In the genomic region with DNA sequence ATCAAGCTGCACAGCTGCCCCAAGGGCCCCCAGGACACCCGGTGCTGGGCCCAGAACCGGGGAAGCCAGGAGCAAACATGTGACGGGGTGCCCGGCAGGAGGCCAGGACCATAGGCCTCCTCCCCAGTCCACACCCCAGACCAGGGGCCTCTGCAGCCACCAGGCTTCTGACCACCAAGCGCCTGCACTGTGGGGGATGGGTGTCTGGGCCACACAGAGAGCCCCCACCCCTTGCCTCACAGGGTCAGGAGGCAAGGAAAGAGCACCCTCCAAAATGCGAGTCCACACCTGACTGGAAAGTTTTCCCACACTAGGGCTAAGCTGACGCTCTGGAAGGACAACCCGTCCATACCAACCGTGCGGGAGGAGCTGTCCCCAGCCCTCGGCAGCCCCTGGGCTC, we compare ENCODE assay signal across 16 cellular contexts.
"Had no signal": no experiment of that assay in that cellular context is flagged by ENCODE, and none has a peak within 500 bp of the region (broad histone marks: within the 10 kb centered on the region; RNA-seq: fewer than 3 reads in every experiment).

No MANE protein-coding gene starts in this region.

- H3K36me3 Mint-ChIP-seq: stimulated activated memory B cell treated with anti-CD40 and anti-IgM and Interleukin-4, amounts not matched to agents 10 μg/mL and 1 μg/mL and 100 μg/mL, for 72 hours had no signal

- ATAC-seq: activated CD4-positive, alpha-beta T cell treated with anti-CD3 and anti-CD28 coated beads for 36 hours; stimulated activated memory B cell treated with anti-CD40 and anti-IgM and Interleukin-4, amounts not matched to agents 10 μg/mL and 1 μg/mL and 100 μg/mL, for 72 hours had no signal

- H3K4me3 Mint-ChIP-seq: activated CD4-positive, alpha-beta T cell treated with anti-CD3 and anti-CD28 coated beads for 36 hours; activated naive CD4-positive, alpha-beta T cell treated with anti-CD3 and anti-CD28 coated beads for 36 hours; nephron progenitor cell; stimulated activated memory B cell treated with anti-CD40 and anti-IgM and Interleukin-4, amounts not matched to agents 10 μg/mL and 1 μg/mL and 100 μg/mL, for 72 hours had no signal

- H3K4me3 ChIP-seq: right atrium auricular region, SK-N-MC had no signal

- H3K27ac ChIP-seq: right atrium auricular region, SK-N-MC, WERI-Rb-1 had no signal

- H3K27me3 ChIP-seq: right atrium auricular region had no signal

- H3K9me3 Mint-ChIP-seq: activated naive CD4-positive, alpha-beta T cell treated with anti-CD3 and anti-CD28 coated beads for 36 hours; stimulated activated memory B cell treated with anti-CD40 and anti-IgM and Interleukin-4, amounts not matched to agents 10 μg/mL and 1 μg/mL and 100 μg/mL, for 72 hours had no signal

- H3K27ac Mint-ChIP-seq: activated CD4-positive, alpha-beta T cell treated with anti-CD3 and anti-CD28 coated beads for 36 hours; activated naive CD4-positive, alpha-beta T cell treated with anti-CD3 and anti-CD28 coated beads for 36 hours; nephron progenitor cell; progenitor cell of endocrine pancreas; stimulated activated memory B cell treated with anti-CD40 and anti-IgM and Interleukin-4, amounts not matched to agents 10 μg/mL and 1 μg/mL and 100 μg/mL, for 72 hours had no signal

- DNase-seq: activated CD4-positive, alpha-beta T cell treated with anti-CD3 and anti-CD28 coated beads for 36 hours; activated CD4-positive, alpha-beta T cell treated with anti-CD3 and anti-CD28 coated beads, Interleukin-2, amount 50 U/mL, for 48 hours; activated naive CD4-positive, alpha-beta T cell treated with anti-CD3 and anti-CD28 coated beads for 36 hours; erythroblast; glutamatergic neuron; hippocampal formation; midbrain; nephron progenitor cell; occipital lobe; small intestine; stimulated activated CD4-positive, alpha-beta T cell treated with anti-CD3 and anti-CD28 coated beads, Interleukin-4, amount 100 ng/mL, for 24 hours; WERI-Rb-1 had no signal

- H3K9me3 ChIP-seq: right atrium auricular region had no signal

- H3K36me3 ChIP-seq: right atrium auricular region, WERI-Rb-1 had no signal
